ENCODE assay signal across 8 cellular contexts in the genomic region with DNA sequence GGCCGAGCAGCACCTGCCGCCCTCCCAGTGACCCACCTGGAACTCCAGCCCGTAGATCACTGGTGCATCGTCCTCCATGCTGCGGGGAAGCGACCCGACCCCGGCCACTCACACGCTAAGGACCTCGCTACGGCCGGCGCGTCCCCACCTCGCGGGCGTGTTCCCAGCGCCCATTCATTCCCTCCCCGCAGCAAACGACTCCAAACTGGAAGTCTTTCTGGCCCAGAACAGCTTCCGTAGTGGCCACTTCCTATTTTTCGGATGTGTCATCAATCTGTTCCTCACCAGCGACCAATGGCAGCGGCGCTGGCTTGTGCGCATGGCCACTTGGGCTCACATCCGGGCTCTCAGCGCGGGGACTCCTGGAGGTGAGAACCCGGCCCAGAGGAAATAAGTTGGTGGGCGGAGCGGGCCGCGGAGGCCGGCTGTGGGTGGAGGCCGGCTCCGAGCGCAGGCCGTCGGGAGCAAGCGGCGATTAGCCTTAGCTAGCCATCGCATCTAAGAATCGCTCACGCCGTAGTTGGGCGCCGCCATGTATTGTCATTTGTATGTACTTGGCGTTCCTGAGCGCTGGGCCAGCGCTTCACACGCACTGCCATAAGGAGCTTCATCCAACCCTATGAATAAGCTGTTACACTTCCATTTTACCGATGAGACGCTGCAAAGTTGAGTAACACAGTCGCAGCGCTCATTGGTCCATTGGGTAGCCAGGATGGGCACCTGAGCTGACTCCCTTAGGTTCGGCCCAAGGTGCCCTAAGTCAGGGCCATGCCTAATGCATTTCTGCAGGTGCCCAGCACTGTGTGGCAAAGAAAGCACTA. TPM values are rescaled to one million over a fixed set of nuclear protein-coding genes. Genes with fewer than 3 reads are reported as not detected.
A peak's percentile ranks its signal among the peaks of the same experiment; 100 is the strongest.
DNase-seq lines count a peak whose midpoint lies in the region; TF ChIP-seq lines count a peak whose summit lies in the region.

A gene (minus strand): TSS at position 207 of the 821 bp plus-strand sequence. CDS start 129 bp downstream, at position 78.

- H3K4me1 ChIP-seq in effector memory CD4-positive, alpha-beta T cell (ENCODE audit: control insufficient read depth, insufficient read depth, low read length, poor library complexity, severe bottlenecking), result peaks cover 19% of the 10 kb centered on the region

- no peak for TF ChIP-seq CTCF in GM20000 (IDR thresholded peaks at IDR 0.05; ENCODE audit: extremely low read depth, missing control alignments)

- peak within 1 kb of the TSS; percentile 85 for H3K4me3 ChIP-seq in effector memory CD4-positive, alpha-beta T cell (ENCODE audit: insufficient read depth, low read depth, low read length, poor library complexity, severe bottlenecking)

- POLR2A ChIA-PET in activated CD8-positive, alpha-beta memory T cell treated with anti-CD3 and anti-CD28 coated beads for 36 hours (lab: Charles Lee), result interaction anchor here (0.6 to 1.9 kb wide), 4 partner anchors 155 to 274 kb away, joined by 3 to 8 read pairs (median 4); a partner anchor contains a TSS

- H3K36me3 ChIP-seq in effector memory CD4-positive, alpha-beta T cell (ENCODE audit: control insufficient read depth, insufficient read depth, low read length), result no peaks in the 10 kb centered on the region

- H3K27ac ChIP-seq in effector memory CD4-positive, alpha-beta T cell (ENCODE audit: insufficient read depth, low read length, poor library complexity, severe bottlenecking), result peak within 1 kb of the TSS; percentile 93

- no peaks in the 10 kb centered on the region for H3K9me3 ChIP-seq in effector memory CD4-positive, alpha-beta T cell (ENCODE audit: control insufficient read depth, low read length)

- H3K27me3 ChIP-seq in effector memory CD4-positive, alpha-beta T cell (replicated peaks; ENCODE audit: control insufficient read depth, insufficient read depth, low read length, poor library complexity, severe bottlenecking), result no peaks in the 10 kb centered on the region

- CTCF ChIA-PET in activated CD8-positive, alpha-beta memory T cell treated with anti-CD3 and anti-CD28 coated beads for 36 hours (lab: Charles Lee), result interaction anchor here (2.0 kb wide), 1 partner anchor 155 kb away, joined by 4 read pairs; no protein-coding TSS in a partner anchor

- DNase-seq in CMK (ENCODE audit: low read depth), result peak; percentile 97
- peak; percentile 96 for DNase-seq in GM20000 (ENCODE audit: low spot score)
- peak; percentile 97 for DNase-seq in HT-29 (ENCODE audit: low spot score)
- peak; percentile 97 for DNase-seq in NOMO-1 (lab: John Stamatoyannopoulos, UW; ENCODE audit: unreplicated experiment in 2 of 2)
- DNase-seq in effector memory CD4-positive, alpha-beta T cell, result peak; percentile 93 to 95 (median 94)
- DNase-seq in medulla oblongata (ENCODE audit: extremely low spot score), result peak; percentile 99
- DNase-seq in stimulated activated CD8-positive, alpha-beta memory T cell treated with anti-CD3 and anti-CD28 coated beads, Interleukin-12 subunit alpha, Interleukin-12 subunit beta, amount 100 ng/mL, for 1 hour (ENCODE audit: low read depth), result peak; percentile 94

RNA-seq across cellular contexts. Expression of the gene that starts here (rescaled TPM):
- 82.2 and 83.8 TPM in 2 replicates for total RNA-seq in HT-29 (2014; rRNA removed; shearing (Covaris generic))
- total RNA-seq in activated CD8-positive, alpha-beta memory T cell treated with anti-CD3 and anti-CD28 coated beads for 36 hours, result 10 to 100 TPM; 39.1 to 42.7 TPM

Comparison
In these comparisons a context has a peak if more than half of its experiments do, and no peak if none do; other contexts are left out.
1. Peak in every context shown above with its lines: DNase-seq, H3K4me3 ChIP-seq and H3K27ac ChIP-seq.